8 cellular contexts compared by ENCODE assay signal in genomic region chr7:73266719-73267368, GRCh38. TPM values are rescaled to one million over a fixed set of nuclear protein-coding genes. Genes with fewer than 3 reads are reported as not detected.
DNase-seq lines count a peak whose midpoint lies in the region; ATAC-seq, FAIRE-seq and TF ChIP-seq lines count a peak whose summit lies in the region.
"Not testable (repeated sequence)": the region's sequence is repeated elsewhere in the genome, so short reads cannot be mapped to it uniquely, and the experiment has no call there.

No MANE protein-coding gene starts in this region.

- CTCF ChIA-PET in A549 (lab: Yijun Ruan, JAX); activated CD8-positive, alpha-beta T cell treated with anti-CD3 and anti-CD28 coated beads for 36 hours (lab: Charles Lee): not testable (repeated sequence)

- not testable (repeated sequence) for H3K4me3 ChIP-seq in A549; right cardiac atrium (ENCODE audit: low read length)

- not testable (repeated sequence) for TF ChIP-seq POLR2A in A549 (IDR thresholded peaks at IDR 0.05; ENCODE audit: low read length)

- not testable (repeated sequence) for TF ChIP-seq CTCF in A549 (IDR thresholded peaks at IDR 0.05); activated CD8-positive, alpha-beta T cell treated with anti-CD3 and anti-CD28 coated beads for 36 hours (IDR thresholded peaks at IDR 0.05)

- TF ChIP-seq EP300 in A549 (IDR thresholded peaks at IDR 0.05), result not testable (repeated sequence)

- H3K27me3 Mint-ChIP-seq in activated CD8-positive, alpha-beta T cell treated with anti-CD3 and anti-CD28 coated beads for 36 hours, result not testable (repeated sequence)

- H3K9me3 ChIP-seq in A549; right cardiac atrium (ENCODE audit: control insufficient read depth, low read length): not testable (repeated sequence)

- not testable (repeated sequence) for H3K27ac Mint-ChIP-seq in activated CD8-positive, alpha-beta T cell treated with anti-CD3 and anti-CD28 coated beads for 36 hours

- H3K27ac ChIP-seq in A549; right cardiac atrium (ENCODE audit: low read length): not testable (repeated sequence)

- not testable (repeated sequence) for H3K4me2 ChIP-seq in A549

- POLR2A ChIA-PET in A549 (lab: Yijun Ruan, JAX); activated CD8-positive, alpha-beta T cell treated with anti-CD3 and anti-CD28 coated beads for 36 hours (lab: Charles Lee): not testable (repeated sequence)

- not testable (repeated sequence) for H3K36me3 Mint-ChIP-seq in activated CD8-positive, alpha-beta T cell treated with anti-CD3 and anti-CD28 coated beads for 36 hours (ENCODE audit: low read depth)

- intact Hi-C loops in activated CD8-positive, alpha-beta T cell treated with anti-CD3 and anti-CD28 coated beads for 36 hours (cut with micrococcal nuclease); right cardiac atrium (cut with DNase I): not testable (repeated sequence)

- ATAC-seq in A549, result peak; percentile 97 to 99
- peak; percentile 81 for ATAC-seq in GM18907 (IDR thresholded peaks at IDR 0.05; ENCODE audit: unreplicated experiment)
- ATAC-seq in GM21390 (IDR thresholded peaks at IDR 0.05; ENCODE audit: unreplicated experiment), result peak; percentile 68
- ATAC-seq in HG02623 (IDR thresholded peaks at IDR 0.05; ENCODE audit: unreplicated experiment), result peak; percentile 77
- peak; percentile 35 for ATAC-seq in HG03060 (IDR thresholded peaks at IDR 0.05; ENCODE audit: low read depth, unreplicated experiment)
- peak; percentile 81 for ATAC-seq in HG03460 (IDR thresholded peaks at IDR 0.05; ENCODE audit: unreplicated experiment)
- peak; percentile 81 for ATAC-seq in activated CD8-positive, alpha-beta T cell treated with anti-CD3 and anti-CD28 coated beads for 36 hours
- peak; percentile 82 to 93 for ATAC-seq in right cardiac atrium

- FAIRE-seq in A549 (lab: Jason Lieb, UNC), result not testable (repeated sequence)

- DNase-seq in A549 (ENCODE audit: low read depth in 1 of 2, low spot score in 1 of 2); activated CD8-positive, alpha-beta T cell treated with anti-CD3 and anti-CD28 coated beads for 36 hours; right cardiac atrium: not testable (repeated sequence)

- H3K4me3 Mint-ChIP-seq in activated CD8-positive, alpha-beta T cell treated with anti-CD3 and anti-CD28 coated beads for 36 hours, result not testable (repeated sequence)

- no CpG with 5 or more reads among the region's 22 CpGs for WGBS in A549 (ENCODE audit: missing lambda C conversion rate)
- no CpG with 5 or more reads among the region's 22 CpGs for WGBS in right cardiac atrium

- H3K27me3 ChIP-seq in right cardiac atrium (ENCODE audit: control insufficient read depth, insufficient read depth), result not testable (repeated sequence)

- not testable (repeated sequence) for H3K4me1 Mint-ChIP-seq in activated CD8-positive, alpha-beta T cell treated with anti-CD3 and anti-CD28 coated beads for 36 hours (ENCODE audit: low read depth)

- not testable (repeated sequence) for H3K4me1 ChIP-seq in A549; right cardiac atrium (ENCODE audit: control insufficient read depth, insufficient read depth, low read length)

- H3K9me3 Mint-ChIP-seq in activated CD8-positive, alpha-beta T cell treated with anti-CD3 and anti-CD28 coated beads for 36 hours, result not testable (repeated sequence)

- TF ChIP-seq RAD21 in A549 (conservative IDR thresholded peaks at IDR 0.05 in 1 of 2, IDR thresholded peaks at IDR 0.05 in 1 of 2), result not testable (repeated sequence)

RNA-seq across cellular contexts. Expression of gene NSUN5, which starts 41.8 kb away (rescaled TPM):
- 34.2 and 38.9 TPM in 2 replicates for polyA plus RNA-seq in A549 (2011; rRNA removed)
- polyA plus RNA-seq in A549 (2012; cell fraction: cytosol; rRNA removed), result 56.2 and 69.2 TPM in 2 replicates
- 138 and 156 TPM in 2 replicates for polyA plus RNA-seq in A549 (2012; cell fraction: nucleus; rRNA removed)
- polyA plus RNA-seq in A549 (2017; fragmentation: RNase III; extraction: RNeasy Plus Mini Kit Qiagen cat#74134 plus additional on column Dnase treatment), result 38.3 to 39.0 TPM (median 38.4 TPM) in 3 replicates
- polyA minus RNA-seq in A549 (2011; rRNA and poly(A)+ RNA removed), result 34.3 and 48.8 TPM in 2 replicates
- total RNA-seq in activated CD8-positive, alpha-beta T cell treated with anti-CD3 and anti-CD28 coated beads for 36 hours, result 10 to 100 TPM; 55.6 to 59.6 TPM
- 10 to 100 TPM; 14.0 to 18.7 (median 15.9) TPM for total RNA-seq in right cardiac atrium
- 14.6 TPM for polyA plus RNA-seq in right cardiac atrium

Comparison
In these comparisons a context has a peak if more than half of its experiments do, and no peak if none do; other contexts are left out.
1. ATAC-seq: peak in every context shown above with its lines; median percentile 98 in A549; 88 in right cardiac atrium; 81 in GM18907; 81 in HG03460; 81 in activated CD8-positive, alpha-beta T cell treated with anti-CD3 and anti-CD28 coated beads for 36 hours; 77 in HG02623; 68 in GM21390; 35 in HG03060.